In genomic region chr5:63141582-63141981, GRCh38 we compare ENCODE assay signal across 6 cellular contexts.
"Had no signal": no experiment of that assay in that cellular context is flagged by ENCODE, and none has a peak within 500 bp of the region (broad histone marks: within the 10 kb centered on the region; RNA-seq: fewer than 3 reads in every experiment).

No MANE protein-coding gene starts in this region.

- H3K4me1 Mint-ChIP-seq: IgD-negative memory B cell had no signal

- ATAC-seq: HepG2, K562 had no signal

- H3K36me3 Mint-ChIP-seq: IgD-negative memory B cell had no signal

- H3K27ac Mint-ChIP-seq: IgD-negative memory B cell had no signal

- H3K4me3 Mint-ChIP-seq: IgD-negative memory B cell had no signal

- DNase-seq: IMR-90, KBM-7, KG1 had no signal

- H3K27me3 Mint-ChIP-seq: IgD-negative memory B cell had no signal
